ENCODE assay signal across 8 cellular contexts in the genomic region with DNA sequence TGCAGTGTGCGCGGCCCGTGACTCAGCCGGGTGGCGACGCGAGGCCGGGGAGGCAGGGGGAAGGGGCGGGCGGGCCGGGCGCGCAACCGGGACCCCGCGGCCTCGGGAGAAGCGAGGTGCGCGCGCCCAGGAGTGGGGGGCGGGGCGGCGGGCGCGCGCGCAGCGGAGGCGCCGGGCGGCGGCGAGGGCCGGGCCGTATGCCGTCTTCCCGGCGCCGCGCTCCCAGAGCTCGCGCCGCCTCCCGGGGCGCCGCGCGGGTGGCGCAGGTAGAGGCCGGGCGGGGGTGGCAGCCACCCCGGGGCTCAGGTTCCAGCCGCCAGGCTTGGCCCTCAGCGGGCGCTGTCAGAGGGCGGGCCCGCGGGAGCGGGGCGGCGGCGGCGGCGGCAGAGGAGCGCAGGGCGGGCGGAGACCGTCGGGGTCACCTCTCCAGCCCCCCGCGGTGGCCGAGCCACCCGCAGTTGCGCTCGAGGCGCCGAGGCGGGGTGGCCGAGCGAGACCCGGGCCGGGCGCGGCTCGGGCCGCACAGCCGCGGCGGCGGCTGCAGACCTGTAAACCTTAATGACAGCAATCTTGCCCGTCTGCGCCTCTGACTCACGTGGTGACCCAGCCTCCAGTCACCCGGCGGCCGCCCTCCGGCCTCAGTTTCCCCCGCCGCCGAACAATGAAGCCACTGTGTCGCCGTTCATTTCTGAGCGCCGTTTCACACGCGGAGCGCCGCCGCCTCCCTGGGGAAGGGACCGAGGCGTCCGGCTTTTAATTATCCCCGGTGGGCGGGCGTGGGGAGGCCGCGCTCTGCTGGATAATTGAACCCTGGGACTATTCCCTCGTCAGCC. TPM values are rescaled to one million over a fixed set of nuclear protein-coding genes. Genes with fewer than 3 reads are reported as not detected.
A peak's percentile ranks its signal among the peaks of the same experiment; 100 is the strongest.
DNase-seq lines count a peak whose midpoint lies in the region; ATAC-seq and TF ChIP-seq lines count a peak whose summit lies in the region.

No MANE protein-coding gene starts in this region.

- no peak for TF ChIP-seq CTCF in OCI-LY3 (IDR thresholded peaks at IDR 0.05; ENCODE audit: low read depth, low read length)

- peaks cover 40% of the 10 kb centered on the region for H3K79me1 ChIP-seq in trophoblast cell (ENCODE audit: low read length)

- peak overlapping the region; percentile 84 for H3K4me2 ChIP-seq in OCI-LY3 (ENCODE audit: low read length)
- H3K4me2 ChIP-seq in trophoblast cell (ENCODE audit: low read length) = peak overlapping the region; percentile 89

- H2AFZ ChIP-seq in OCI-LY3 (ENCODE audit: low read depth, low read length) (peak overlapping the region; percentile 80), trophoblast cell (ENCODE audit: insufficient read depth, low read length, poor library complexity) (peak overlapping the region; percentile 47)

- peak; percentile 59 for ATAC-seq in HG03066 (IDR thresholded peaks at IDR 0.05; ENCODE audit: low read depth, unreplicated experiment)
- ATAC-seq in aorta (ENCODE audit: low FRiP score) = peak; percentile 75

- peak overlapping the region; percentile 90 for H4K8ac ChIP-seq in trophoblast cell (ENCODE audit: low read depth, low read length)

- H3K27ac ChIP-seq in OCI-LY3 (ENCODE audit: low read length) (no peak overlapping the region), trophoblast cell (ENCODE audit: low read depth, low read length) (peak overlapping the region; percentile 96), aorta (ENCODE audit: low read depth in 1 of 2, low read length in 2 of 2) (peak overlapping the region; percentile 32 to 72)

- peak overlapping the region; percentile 66 for H3K9ac ChIP-seq in OCI-LY3 (ENCODE audit: low read length)
- no peak overlapping the region for H3K9ac ChIP-seq in trophoblast cell (ENCODE audit: low read length)

- no peaks in the 10 kb centered on the region for H4K20me1 ChIP-seq in OCI-LY3 (ENCODE audit: insufficient read depth, low read length)

- peak overlapping the region; percentile 94 for H3K18ac ChIP-seq in trophoblast cell (ENCODE audit: low read length)

- H4K91ac ChIP-seq in trophoblast cell (ENCODE audit: low read depth, low read length) = peak overlapping the region; percentile 100

- H3K36me3 ChIP-seq in OCI-LY3 (replicated peaks; ENCODE audit: low read depth, low read length) = no peaks in the 10 kb centered on the region
- H3K36me3 ChIP-seq in trophoblast cell (ENCODE audit: control insufficient read depth in 1 of 2, insufficient read depth in 2 of 2, low read length in 2 of 2) = no peaks in the 10 kb centered on the region
- no peaks in the 10 kb centered on the region for H3K36me3 ChIP-seq in aorta (ENCODE audit: control insufficient read depth in 1 of 2, insufficient read depth in 2 of 2, low read length in 1 of 2)

- H3K27me3 ChIP-seq in OCI-LY3 (ENCODE audit: low read depth, low read length) (peaks cover 30% of the 10 kb centered on the region), trophoblast cell (ENCODE audit: insufficient read depth, low read length) (no peaks in the 10 kb centered on the region), aorta (ENCODE audit: control insufficient read depth in 1 of 2, insufficient read depth in 2 of 2, low read length in 1 of 2) (no peaks in the 10 kb centered on the region)

- peak overlapping the region; percentile 77 for H3K4ac ChIP-seq in trophoblast cell (ENCODE audit: low read depth, low read length)

- DNase-seq in SKM-1 treated with dmso at 0.1 percent for 144 hours (lab: John Stamatoyannopoulos, UW; ENCODE audit: unreplicated experiment) (peak; percentile 40), SKM-1 (lab: John Stamatoyannopoulos, UW; ENCODE audit: unreplicated experiment) (no peak), glomerular visceral epithelial cell (ENCODE audit: extremely low spot score) (peak; percentile 79), trophoblast cell (peak in 1 of 2 donors; percentile 61), aorta (peak; percentile 59 to 91)
- peak; percentile 52 for DNase-seq in activated T-helper 9 cell treated with anti-CD3 and anti-CD28 coated beads, Interleukin-2, amount 50 U/mL, for 16 hours (ENCODE audit: low read depth)

- H3K14ac ChIP-seq in trophoblast cell (ENCODE audit: low read length) = peak overlapping the region; percentile 92

- H2AK5ac ChIP-seq in trophoblast cell (ENCODE audit: low read length) = no peak overlapping the region

- H3K79me2 ChIP-seq in OCI-LY3 (ENCODE audit: low read length) (no peaks in the 10 kb centered on the region), trophoblast cell (ENCODE audit: control insufficient read depth, insufficient read depth, low read length, poor library complexity) (peaks cover 9% of the 10 kb centered on the region)

- H3K4me1 ChIP-seq in OCI-LY3 (ENCODE audit: low read length) (peaks cover 3% of the 10 kb centered on the region; the same call in 1 of the 2 replicates), trophoblast cell (ENCODE audit: control insufficient read depth in 1 of 2, insufficient read depth in 2 of 2, low read length in 2 of 2) (peaks cover 16 to 29% of the 10 kb centered on the region in 2 experiments), aorta (ENCODE audit: control insufficient read depth in 1 of 2, insufficient read depth in 2 of 2, low read length in 2 of 2) (no peaks in the 10 kb centered on the region)

- H4K12ac ChIP-seq in trophoblast cell (ENCODE audit: low read depth, low read length) = peak overlapping the region; percentile 73

- peak overlapping the region; percentile 80 for H3K4me3 ChIP-seq in OCI-LY3 (ENCODE audit: low read length)
- H3K4me3 ChIP-seq in trophoblast cell (ENCODE audit: low read depth, low read length) = peak overlapping the region; percentile 70
- peak overlapping the region; percentile 44 to 75 for H3K4me3 ChIP-seq in aorta (ENCODE audit: low read length in 2 of 2)

- H2BK12ac ChIP-seq in trophoblast cell (ENCODE audit: low read length) = peak overlapping the region; percentile 89

- no peak overlapping the region for H3K23ac ChIP-seq in trophoblast cell (ENCODE audit: low read length)

- H2BK120ac ChIP-seq in trophoblast cell (ENCODE audit: insufficient read depth, low read length, poor library complexity) = peak overlapping the region; percentile 97

- H2BK5ac ChIP-seq in trophoblast cell (ENCODE audit: low read depth, low read length, poor library complexity) = peak overlapping the region; percentile 97

- no CpG with 5 or more reads among the region's 119 CpGs for WGBS in trophoblast cell (ENCODE audit: extremely low coverage, insufficient coverage, insufficient read length)
- 2 to 6% methylated on average over 59 to 119 of the region's 119 CpGs for WGBS in aorta, 2 donors

- intact Hi-C loops in aorta (cut with DNase I) = loop anchor here in 1 of 2 donors (1.0 kb wide), 1 partner anchor 20 kb away; no protein-coding TSS in a partner anchor

- H3K9me3 ChIP-seq in OCI-LY3 (ENCODE audit: insufficient read depth, low read length) (no peaks in the 10 kb centered on the region), trophoblast cell (ENCODE audit: insufficient read depth, low read depth, low read length) (no peaks in the 10 kb centered on the region), aorta (ENCODE audit: control insufficient read depth, low read length) (no peaks in the 10 kb centered on the region)

RNA-seq across cellular contexts. Expression of gene SMAD7, which starts 25.3 kb away (rescaled TPM):
- 108 and 116 TPM in 2 replicates for polyA plus RNA-seq in trophoblast cell (2013)
- 10 to 100 TPM; 55.4 to 98.8 TPM for total RNA-seq in aorta
- 10 to 100 TPM; 27.3 to 32.9 TPM for polyA plus RNA-seq in aorta
